In genomic region chr2:31012384-31012783, GRCh38 we compare ENCODE assay signal across 18 cellular contexts.
A peak's percentile ranks its signal among the peaks of the same experiment; 100 is the strongest.
DNase-seq lines count a peak whose midpoint lies in the region; ATAC-seq and TF ChIP-seq lines count a peak whose summit lies in the region.
"Had no signal": no experiment of that assay in that cellular context is flagged by ENCODE, and none has a peak within 500 bp of the region (broad histone marks: within the 10 kb centered on the region; RNA-seq: fewer than 3 reads in every experiment).

No MANE protein-coding gene starts in this region.

- intact Hi-C loops in lower lobe of right lung (cut with DNase I), result no loop called here

- peaks cover 0 to 100% (median 71%) of the 10 kb centered on the region in 11 experiments; a peak in 18 of 22 replicates for H4K20me1 ChIP-seq in BLaER1 treated with 17β-estradiol and CSF1 and Interleukin-3, amounts not matched to agents 10 nM and 100 nM

- H3K4me3 Mint-ChIP-seq in T-helper 17 cell, result no peak overlapping the region
- H3K4me3 Mint-ChIP-seq: CD14-positive monocyte, T-cell had no signal

- ATAC-seq in GM19351 (IDR thresholded peaks at IDR 0.05; ENCODE audit: unreplicated experiment) (peak; percentile 56), RWPE2 (ENCODE audit: low read depth) (peak; percentile 71), T-helper 17 cell (no peak), lower lobe of right lung (no peak)
- ATAC-seq: Right ventricle myocardium inferior, T-cell had no signal

- no peaks in the 10 kb centered on the region for H3K4me1 Mint-ChIP-seq in T-helper 17 cell
- H3K4me1 Mint-ChIP-seq: T-cell had no signal

- H3K9ac ChIP-seq in BLaER1 treated with 17β-estradiol and CSF1 and Interleukin-3, amounts not matched to agents 10 nM and 100 nM, result no peak overlapping the region

- peaks cover 0 to 34% (median 20%) of the 10 kb centered on the region in 11 experiments; a peak in 15 of 22 replicates for H3K36me3 ChIP-seq in BLaER1 treated with 17β-estradiol and CSF1 and Interleukin-3, amounts not matched to agents 10 nM and 100 nM
- H3K36me3 ChIP-seq in RWPE2 (ENCODE audit: low read depth) (no peaks in the 10 kb centered on the region), lower lobe of right lung (no peaks in the 10 kb centered on the region)
- H3K36me3 ChIP-seq: HAP-1 had no signal

- TF ChIP-seq CTCF in RWPE2 (IDR thresholded peaks at IDR 0.05; ENCODE audit: poor library complexity, severe bottlenecking) (no peak), lower lobe of right lung (IDR thresholded peaks at IDR 0.05) (no peak)

- peaks cover 3% of the 10 kb centered on the region for H3K36me3 Mint-ChIP-seq in T-helper 17 cell (ENCODE audit: low read depth)
- H3K36me3 Mint-ChIP-seq: CD14-positive monocyte, T-cell had no signal

- peak overlapping the region in 6 of 11 experiments; percentile 30 to 57 (median 47); a peak in 11 of 22 replicates for H3K4me2 ChIP-seq in BLaER1 treated with 17β-estradiol and CSF1 and Interleukin-3, amounts not matched to agents 10 nM and 100 nM

- peaks cover 40% of the 10 kb centered on the region for H3K27me3 Mint-ChIP-seq in T-helper 17 cell

- no peaks in the 10 kb centered on the region for H3K27me3 ChIP-seq in BLaER1 treated with 17β-estradiol and CSF1 and Interleukin-3, amounts not matched to agents 10 nM and 100 nM
- H3K27me3 ChIP-seq in RWPE2 (ENCODE audit: insufficient read depth, poor library complexity, severe bottlenecking) (no peaks in the 10 kb centered on the region), lower lobe of right lung (ENCODE audit: low read depth) (peaks cover 5% of the 10 kb centered on the region)

- DNase-seq in RWPE2 (ENCODE audit: low spot score) (no peak), islet precursor cell (peak; percentile 83), T-helper 17 cell (no peak), D341Med (ENCODE audit: low spot score) (no peak), lower lobe of right lung (no peak)
- DNase-seq in activated CD4-positive, alpha-beta T cell treated with anti-CD3 and anti-CD28 coated beads, Interleukin-2, amount 50 U/mL, for 4 hours, result no peak
- DNase-seq: Caco-2, EL, KG1, NCI-H1048, NCI-H1694 treated with DMSO at 0.1 percent for 48 hours, NCI-H748 treated with DMSO at 0.1 percent for 48 hours, T-cell had no signal

- H3K27ac Mint-ChIP-seq in T-helper 17 cell, result no peak overlapping the region
- H3K27ac Mint-ChIP-seq: T-cell had no signal

- peaks cover 0 to 7% (median 0%) of the 10 kb centered on the region in 11 experiments; a peak in 2 of 22 replicates for H3K9me3 ChIP-seq in BLaER1 treated with 17β-estradiol and CSF1 and Interleukin-3, amounts not matched to agents 10 nM and 100 nM (replicated peaks in 1 of 11)
- H3K9me3 ChIP-seq in RWPE2 (ENCODE audit: severe bottlenecking) (no peaks in the 10 kb centered on the region), T-helper 17 cell (ENCODE audit: control insufficient read depth, low read length, poor library complexity, severe bottlenecking) (no peaks in the 10 kb centered on the region), lower lobe of right lung (no peaks in the 10 kb centered on the region)
- H3K9me3 ChIP-seq: Caco-2, HAP-1 had no signal

- H3K27ac ChIP-seq in BLaER1 treated with 17β-estradiol and CSF1 and Interleukin-3, amounts not matched to agents 10 nM and 100 nM, result no peak overlapping the region
- no peak overlapping the region for H3K27ac ChIP-seq in RWPE2 (ENCODE audit: poor library complexity, severe bottlenecking)
- H3K27ac ChIP-seq in lower lobe of right lung, result no peak overlapping the region

- no peak overlapping the region for H3K4me3 ChIP-seq in BLaER1 treated with 17β-estradiol and CSF1 and Interleukin-3, amounts not matched to agents 10 nM and 100 nM
- H3K4me3 ChIP-seq in RWPE2 (ENCODE audit: severe bottlenecking) (no peak overlapping the region), lower lobe of right lung (no peak overlapping the region)
- H3K4me3 ChIP-seq: HAP-1 had no signal

- H3K4me1 ChIP-seq in BLaER1 treated with 17β-estradiol and CSF1 and Interleukin-3, amounts not matched to agents 10 nM and 100 nM, result peaks cover 44 to 68% (median 52%) of the 10 kb centered on the region in 10 experiments
- peaks cover 9% of the 10 kb centered on the region for H3K4me1 ChIP-seq in RWPE2 (ENCODE audit: insufficient read depth, poor library complexity, severe bottlenecking)
- H3K4me1 ChIP-seq in lower lobe of right lung, result no peaks in the 10 kb centered on the region
- H3K4me1 ChIP-seq: Caco-2, HAP-1 had no signal

Comparison
In these comparisons a context has a peak if more than half of its experiments do, and no peak if none do; other contexts are left out.
1. ATAC-seq: peak in GM19351 (single experiment) and RWPE2 (single experiment); none in T-helper 17 cell (single experiment) and lower lobe of right lung (0 of 2).